Comparison of ENCODE assay signal across 14 cellular contexts in genomic region chr5:59206132-59206581, GRCh38.
DNase-seq lines count a peak whose midpoint lies in the region; ATAC-seq, FAIRE-seq and TF ChIP-seq lines count a peak whose summit lies in the region.
"Had no signal": no experiment of that assay in that cellular context is flagged by ENCODE, and none has a peak within 500 bp of the region (broad histone marks: within the 10 kb centered on the region; RNA-seq: fewer than 3 reads in every experiment).

No MANE protein-coding gene starts in this region.

- H3F3A ChIP-seq in GM23338 (replicated peaks; ENCODE audit: low read depth), result no peaks in the 10 kb centered on the region

- no peaks in the 10 kb centered on the region for H3K9me3 ChIP-seq in MG63

- H3K4me3 ChIP-seq in MG63, result no peak overlapping the region
- no peak overlapping the region for H3K4me3 ChIP-seq in choroid plexus epithelial cell (ENCODE audit: low read depth, low read length)
- no peak overlapping the region for H3K4me3 ChIP-seq in GM23338

- no peaks in the 10 kb centered on the region; the same call in 2 of the 3 replicates for H3K36me3 Mint-ChIP-seq in GM23338 (ENCODE audit: low read depth)

- ATAC-seq in GM23338, result no peak
- no peak for ATAC-seq in HG03469 (IDR thresholded peaks at IDR 0.05; ENCODE audit: unreplicated experiment)

- no peaks in the 10 kb centered on the region for H3K27me3 ChIP-seq in MG63
- no peaks in the 10 kb centered on the region for H3K27me3 ChIP-seq in GM23338 (ENCODE audit: insufficient read depth)

- H3K4me2 ChIP-seq in GM23338, result no peak overlapping the region

- H2AFZ ChIP-seq in GM23338, result no peak overlapping the region

- H3K79me2 ChIP-seq in GM23338 (replicated peaks; ENCODE audit: insufficient read depth), result no peaks in the 10 kb centered on the region

- no peak overlapping the region for H3K27ac Mint-ChIP-seq in GM23338

- H3K9me2 ChIP-seq in GM23338 (ENCODE audit: insufficient read depth), result no peaks in the 10 kb centered on the region

- H4K20me1 ChIP-seq in GM23338 (replicated peaks; ENCODE audit: insufficient read depth), result no peaks in the 10 kb centered on the region

- no peak overlapping the region for H3K4me3 Mint-ChIP-seq in GM23338

- peak; percentile 2 for TF ChIP-seq CTCF in choroid plexus epithelial cell (conservative IDR thresholded peaks at IDR 0.05; ENCODE audit: low read depth, low read length)
- no peak for TF ChIP-seq CTCF in GM23338 (conservative IDR thresholded peaks at IDR 0.05; ENCODE audit: low read depth in 2 of 2)

- FAIRE-seq in islet of Langerhans (lab: Jason Lieb, UNC), result peak; percentile 38
- FAIRE-seq: urothelium cell line had no signal

- H3K36me3 ChIP-seq in MG63 (no peaks in the 10 kb centered on the region), GM23338 (ENCODE audit: insufficient read depth) (no peaks in the 10 kb centered on the region)

- no peaks in the 10 kb centered on the region for H3K9me3 Mint-ChIP-seq in GM23338

- peak; percentile 11 for DNase-seq in MG63
- DNase-seq in choroid plexus epithelial cell (ENCODE audit: low read depth), result peak; percentile 94
- no peak for DNase-seq in GM23338 (ENCODE audit: low spot score)
- DNase-seq in activated T-cell treated with anti-CD3 and anti-CD28 coated beads for 4 hours, result no peak
- DNase-seq: activated CD4-positive, alpha-beta T cell treated with anti-CD3 and anti-CD28 coated beads, Interleukin-2, amount 50 U/mL, for 48 hours; activated naive CD4-positive, alpha-beta T cell treated with anti-CD3 and anti-CD28 coated beads, Interleukin-2, amount 50 U/mL, for 16 hours; DMS 273 treated with DMSO at 0.1 percent for 48 hours; MV-4-11; NCI-H748 treated with DMSO at 0.1 percent for 48 hours; SW 1271 had no signal

- no peaks in the 10 kb centered on the region for H3K4me1 ChIP-seq in GM23338 (ENCODE audit: insufficient read depth)

- peaks cover 2% of the 10 kb centered on the region for H3K27me3 Mint-ChIP-seq in GM23338 (ENCODE audit: insufficient read depth, low read depth, poor library complexity)

- no peaks in the 10 kb centered on the region for H3K4me1 Mint-ChIP-seq in GM23338

- H3K27ac ChIP-seq in temporal lobe (ENCODE audit: low read depth, low read length) (peak overlapping the region; percentile 29), GM23338 (ENCODE audit: low read depth) (no peak overlapping the region)

TF ChIP-seq in GM23338, 12 proteins besides CTCF, POLR2A, EP300 and RAD21:
- TF ChIP-seq ETS1 (IDR thresholded peaks at IDR 0.05) (no peak), JUNB (IDR thresholded peaks at IDR 0.05; ENCODE audit: unreplicated experiment) (no peak), STAT1 (IDR thresholded peaks at IDR 0.05; ENCODE audit: unreplicated experiment) (no peak)
- TF ChIP-seq, protein P1, sequence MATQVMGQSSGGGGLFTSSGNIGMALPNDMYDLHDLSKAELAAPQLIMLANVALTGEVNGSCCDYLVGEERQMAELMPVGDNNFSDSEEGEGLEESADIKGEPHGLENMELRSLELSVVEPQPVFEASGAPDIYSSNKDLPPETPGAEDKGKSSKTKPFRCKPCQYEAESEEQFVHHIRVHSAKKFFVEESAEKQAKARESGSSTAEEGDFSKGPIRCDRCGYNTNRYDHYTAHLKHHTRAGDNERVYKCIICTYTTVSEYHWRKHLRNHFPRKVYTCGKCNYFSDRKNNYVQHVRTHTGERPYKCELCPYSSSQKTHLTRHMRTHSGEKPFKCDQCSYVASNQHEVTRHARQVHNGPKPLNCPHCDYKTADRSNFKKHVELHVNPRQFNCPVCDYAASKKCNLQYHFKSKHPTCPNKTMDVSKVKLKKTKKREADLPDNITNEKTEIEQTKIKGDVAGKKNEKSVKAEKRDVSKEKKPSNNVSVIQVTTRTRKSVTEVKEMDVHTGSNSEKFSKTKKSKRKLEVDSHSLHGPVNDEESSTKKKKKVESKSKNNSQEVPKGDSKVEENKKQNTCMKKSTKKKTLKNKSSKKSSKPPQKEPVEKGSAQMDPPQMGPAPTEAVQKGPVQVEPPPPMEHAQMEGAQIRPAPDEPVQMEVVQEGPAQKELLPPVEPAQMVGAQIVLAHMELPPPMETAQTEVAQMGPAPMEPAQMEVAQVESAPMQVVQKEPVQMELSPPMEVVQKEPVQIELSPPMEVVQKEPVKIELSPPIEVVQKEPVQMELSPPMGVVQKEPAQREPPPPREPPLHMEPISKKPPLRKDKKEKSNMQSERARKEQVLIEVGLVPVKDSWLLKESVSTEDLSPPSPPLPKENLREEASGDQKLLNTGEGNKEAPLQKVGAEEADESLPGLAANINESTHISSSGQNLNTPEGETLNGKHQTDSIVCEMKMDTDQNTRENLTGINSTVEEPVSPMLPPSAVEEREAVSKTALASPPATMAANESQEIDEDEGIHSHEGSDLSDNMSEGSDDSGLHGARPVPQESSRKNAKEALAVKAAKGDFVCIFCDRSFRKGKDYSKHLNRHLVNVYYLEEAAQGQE (IDR thresholded peaks at IDR 0.05; ENCODE audit: unreplicated experiment), result no peak
- TF ChIP-seq, protein P2, sequence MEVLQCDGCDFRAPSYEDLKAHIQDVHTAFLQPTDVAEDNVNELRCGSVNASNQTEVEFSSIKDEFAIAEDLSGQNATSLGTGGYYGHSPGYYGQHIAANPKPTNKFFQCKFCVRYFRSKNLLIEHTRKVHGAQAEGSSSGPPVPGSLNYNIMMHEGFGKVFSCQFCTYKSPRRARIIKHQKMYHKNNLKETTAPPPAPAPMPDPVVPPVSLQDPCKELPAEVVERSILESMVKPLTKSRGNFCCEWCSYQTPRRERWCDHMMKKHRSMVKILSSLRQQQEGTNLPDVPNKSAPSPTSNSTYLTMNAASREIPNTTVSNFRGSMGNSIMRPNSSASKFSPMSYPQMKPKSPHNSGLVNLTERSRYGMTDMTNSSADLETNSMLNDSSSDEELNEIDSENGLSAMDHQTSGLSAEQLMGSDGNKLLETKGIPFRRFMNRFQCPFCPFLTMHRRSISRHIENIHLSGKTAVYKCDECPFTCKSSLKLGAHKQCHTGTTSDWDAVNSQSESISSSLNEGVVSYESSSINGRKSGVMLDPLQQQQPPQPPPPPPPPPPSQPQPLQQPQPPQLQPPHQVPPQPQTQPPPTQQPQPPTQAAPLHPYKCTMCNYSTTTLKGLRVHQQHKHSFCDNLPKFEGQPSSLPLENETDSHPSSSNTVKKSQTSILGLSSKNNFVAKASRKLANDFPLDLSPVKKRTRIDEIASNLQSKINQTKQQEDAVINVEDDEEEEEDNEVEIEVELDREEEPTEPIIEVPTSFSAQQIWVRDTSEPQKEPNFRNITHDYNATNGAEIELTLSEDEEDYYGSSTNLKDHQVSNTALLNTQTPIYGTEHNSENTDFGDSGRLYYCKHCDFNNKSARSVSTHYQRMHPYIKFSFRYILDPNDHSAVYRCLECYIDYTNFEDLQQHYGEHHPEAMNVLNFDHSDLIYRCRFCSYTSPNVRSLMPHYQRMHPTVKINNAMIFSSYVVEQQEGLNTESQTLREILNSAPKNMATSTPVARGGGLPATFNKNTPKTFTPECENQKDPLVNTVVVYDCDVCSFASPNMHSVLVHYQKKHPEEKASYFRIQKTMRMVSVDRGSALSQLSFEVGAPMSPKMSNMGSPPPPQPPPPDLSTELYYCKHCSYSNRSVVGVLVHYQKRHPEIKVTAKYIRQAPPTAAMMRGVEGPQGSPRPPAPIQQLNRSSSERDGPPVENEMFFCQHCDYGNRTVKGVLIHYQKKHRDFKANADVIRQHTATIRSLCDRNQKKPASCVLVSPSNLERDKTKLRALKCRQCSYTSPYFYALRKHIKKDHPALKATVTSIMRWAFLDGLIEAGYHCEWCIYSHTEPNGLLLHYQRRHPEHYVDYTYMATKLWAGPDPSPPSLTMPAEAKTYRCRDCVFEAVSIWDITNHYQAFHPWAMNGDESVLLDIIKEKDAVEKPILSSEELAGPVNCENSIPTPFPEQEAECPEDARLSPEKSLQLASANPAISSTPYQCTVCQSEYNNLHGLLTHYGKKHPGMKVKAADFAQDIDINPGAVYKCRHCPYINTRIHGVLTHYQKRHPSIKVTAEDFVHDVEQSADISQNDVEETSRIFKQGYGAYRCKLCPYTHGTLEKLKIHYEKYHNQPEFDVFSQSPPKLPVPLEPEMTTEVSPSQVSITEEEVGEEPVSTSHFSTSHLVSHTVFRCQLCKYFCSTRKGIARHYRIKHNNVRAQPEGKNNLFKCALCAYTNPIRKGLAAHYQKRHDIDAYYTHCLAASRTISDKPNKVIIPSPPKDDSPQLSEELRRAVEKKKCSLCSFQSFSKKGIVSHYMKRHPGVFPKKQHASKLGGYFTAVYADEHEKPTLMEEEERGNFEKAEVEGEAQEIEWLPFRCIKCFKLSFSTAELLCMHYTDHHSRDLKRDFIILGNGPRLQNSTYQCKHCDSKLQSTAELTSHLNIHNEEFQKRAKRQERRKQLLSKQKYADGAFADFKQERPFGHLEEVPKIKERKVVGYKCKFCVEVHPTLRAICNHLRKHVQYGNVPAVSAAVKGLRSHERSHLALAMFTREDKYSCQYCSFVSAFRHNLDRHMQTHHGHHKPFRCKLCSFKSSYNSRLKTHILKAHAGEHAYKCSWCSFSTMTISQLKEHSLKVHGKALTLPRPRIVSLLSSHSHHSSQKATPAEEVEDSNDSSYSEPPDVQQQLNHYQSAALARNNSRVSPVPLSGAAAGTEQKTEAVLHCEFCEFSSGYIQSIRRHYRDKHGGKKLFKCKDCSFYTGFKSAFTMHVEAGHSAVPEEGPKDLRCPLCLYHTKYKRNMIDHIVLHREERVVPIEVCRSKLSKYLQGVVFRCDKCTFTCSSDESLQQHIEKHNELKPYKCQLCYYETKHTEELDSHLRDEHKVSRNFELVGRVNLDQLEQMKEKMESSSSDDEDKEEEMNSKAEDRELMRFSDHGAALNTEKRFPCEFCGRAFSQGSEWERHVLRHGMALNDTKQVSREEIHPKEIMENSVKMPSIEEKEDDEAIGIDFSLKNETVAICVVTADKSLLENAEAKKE (CRISPR knock-in tag; IDR thresholded peaks at IDR 0.05), result no peak

Comparison
In these comparisons a context has a peak if more than half of its experiments do, and no peak if none do; other contexts are left out.
1. DNase-seq: peak in MG63 (single experiment) and choroid plexus epithelial cell (single experiment); none in GM23338 (single experiment) and activated T-cell treated with anti-CD3 and anti-CD28 coated beads for 4 hours (single experiment).